In the genomic region with DNA sequence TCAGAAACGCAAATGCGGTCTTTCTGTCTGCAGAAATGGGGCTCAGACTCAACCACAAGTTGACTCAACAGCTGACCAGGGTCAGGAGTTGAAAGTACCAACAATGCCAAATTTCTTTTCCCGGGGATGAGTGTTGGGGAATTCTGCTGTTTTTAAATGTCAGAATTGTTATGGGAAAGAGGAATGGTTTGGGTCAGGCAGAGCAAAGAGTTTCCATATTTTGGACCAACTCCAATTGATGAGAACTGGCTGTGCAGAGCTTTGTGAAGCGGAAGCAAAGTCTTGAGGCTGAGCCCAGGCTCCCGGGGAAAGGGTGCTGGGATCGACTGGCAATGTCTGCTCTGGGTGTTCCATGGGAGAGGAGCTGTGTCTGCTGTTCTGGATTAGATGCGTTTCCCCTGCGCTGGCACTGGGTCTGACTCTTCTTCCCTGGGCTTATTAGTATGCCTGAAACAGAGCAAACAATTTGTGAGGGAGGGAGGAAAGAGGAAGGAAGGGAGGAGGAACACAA, we compare ENCODE assay signal across 12 cellular contexts. TPM values are rescaled to one million over a fixed set of nuclear protein-coding genes. Genes with fewer than 3 reads are reported as not detected.
DNase-seq lines count a peak whose midpoint lies in the region; ATAC-seq and TF ChIP-seq lines count a peak whose summit lies in the region.
"Had no signal": no experiment of that assay in that cellular context is flagged by ENCODE, and none has a peak within 500 bp of the region (broad histone marks: within the 10 kb centered on the region; RNA-seq: fewer than 3 reads in every experiment).

No MANE protein-coding gene starts in this region.

- no peaks in the 10 kb centered on the region for H3K36me3 ChIP-seq in mucosa of rectum (ENCODE audit: control insufficient read depth in 2 of 2, insufficient read depth in 2 of 2, low read length in 2 of 2)

- no peaks in the 10 kb centered on the region for H3K9me3 ChIP-seq in mucosa of rectum (ENCODE audit: control insufficient read depth in 2 of 2, low read length in 2 of 2)

- no peak for TF ChIP-seq POLR2A in NB4 (IDR thresholded peaks at IDR 0.05; ENCODE audit: extremely low read depth, insufficient read length)

- H3K9ac ChIP-seq in mucosa of rectum (ENCODE audit: low read depth in 1 of 2, low read length in 2 of 2): no peak overlapping the region

- H3K4me3 ChIP-seq in NB4 (ENCODE audit: low read depth, low read length) (no peak overlapping the region), mucosa of rectum (ENCODE audit: low read length in 2 of 2) (no peak overlapping the region)

- peak overlapping the region; percentile 42 for H3K4me3 Mint-ChIP-seq in endothelial cell (ENCODE audit: unreplicated experiment)

- DNase-seq in AG08396 (ENCODE audit: low spot score): peak; percentile 79
- peak; percentile 36 for DNase-seq in NB4 (ENCODE audit: low read depth)
- no peak for DNase-seq in endothelial cell (ENCODE audit: low spot score)
- no peak for DNase-seq in left colon
- DNase-seq in activated CD8-positive, alpha-beta memory T cell treated with anti-CD3 and anti-CD28 coated beads for 24 hours: no peak
- no peak for DNase-seq in activated CD4-positive, CD25-positive, alpha-beta regulatory T cell (lab: John Stamatoyannopoulos, UW)
- DNase-seq in UCSD-AML1 (lab: John Stamatoyannopoulos, UW; ENCODE audit: unreplicated experiment): no peak
- DNase-seq: activated CD4-positive, alpha-beta T cell treated with anti-CD3 and anti-CD28 coated beads, Interleukin-2, amount 50 U/mL, for 1 hour; DND-41; H7; NCI-H1105 treated with DMSO at 0.1 percent for 48 hours had no signal

- no peaks in the 10 kb centered on the region for H3K9me3 Mint-ChIP-seq in endothelial cell (ENCODE audit: unreplicated experiment)

- intact Hi-C loops in left colon (cut with DNase I, micrococcal nuclease): no loop called here

- no peak overlapping the region for H3K27ac Mint-ChIP-seq in endothelial cell (ENCODE audit: unreplicated experiment)

- no peaks in the 10 kb centered on the region for H3K27me3 ChIP-seq in mucosa of rectum (ENCODE audit: control insufficient read depth in 2 of 2, insufficient read depth in 2 of 2, low read length in 2 of 2)

- TF ChIP-seq CTCF in NB4 (IDR thresholded peaks at IDR 0.05; ENCODE audit: low read depth, low read length) (no peak), endothelial cell (IDR thresholded peaks at IDR 0.05; ENCODE audit: unreplicated experiment) (no peak)

- peak overlapping the region; percentile 46 to 54 for H3K27ac ChIP-seq in mucosa of rectum (ENCODE audit: low read depth in 2 of 2, low read length in 2 of 2)

- ATAC-seq in left colon: no peak

- H3K27me3 Mint-ChIP-seq in endothelial cell (ENCODE audit: unreplicated experiment): peaks cover 11% of the 10 kb centered on the region

- H3K4me1 Mint-ChIP-seq in endothelial cell (ENCODE audit: unreplicated experiment): peaks cover 29% of the 10 kb centered on the region

- peaks cover 11 to 21% of the 10 kb centered on the region in 2 donors for H3K4me1 ChIP-seq in mucosa of rectum (ENCODE audit: control insufficient read depth in 2 of 2, insufficient read depth in 2 of 2, low read length in 2 of 2)

- H3K36me3 Mint-ChIP-seq in endothelial cell (ENCODE audit: low read depth, unreplicated experiment): no peaks in the 10 kb centered on the region

RNA-seq across cellular contexts. Expression of a gene that starts 36.2 kb away (rescaled TPM):
- 67.3 TPM for total RNA-seq in endothelial cell (ENCODE audit: unreplicated experiment)
- total RNA-seq in left colon: 100 to 1,000 TPM in 1 of 2 donors, 10 to 100 TPM in 1; 96.5 to 101 TPM

RNA-seq across cellular contexts. Expression of a gene that starts 57.4 kb away (rescaled TPM):
- total RNA-seq in endothelial cell (ENCODE audit: unreplicated experiment) (931 TPM), left colon (100 to 1,000 TPM; 581 to 641 TPM)

Comparison
In these comparisons a context has a peak if more than half of its experiments do, and no peak if none do; other contexts are left out.
1. DNase-seq: peak in AG08396 (single experiment) and NB4 (single experiment); none in endothelial cell (single experiment), left colon (0 of 2), activated CD8-positive, alpha-beta memory T cell treated with anti-CD3 and anti-CD28 coated beads for 24 hours (single experiment), activated CD4-positive, CD25-positive, alpha-beta regulatory T cell (0 of 4) and UCSD-AML1 (single experiment).